Comparison of ENCODE assay signal across 1 cellular context in genomic region chr19:58038688-58039204, GRCh38.
TF ChIP-seq lines count a peak whose summit lies in the region.

No MANE protein-coding gene starts in this region.

TF ChIP-seq in HepG2, 621 proteins besides CTCF, POLR2A, EP300 and RAD21 (continued from another document and continues in another):
- peak; percentile 32; the same call in 1 of the 2 replicates for TF ChIP-seq ZNF280D (CRISPR knock-in tag; IDR thresholded peaks at IDR 0.05)
- TF ChIP-seq ZNF331 (CRISPR knock-in tag; IDR thresholded peaks at IDR 0.05): peak; percentile 8; the same call in 1 of the 2 replicates
- no peak for TF ChIP-seq XRCC5 (optimal IDR thresholded peaks at IDR 0.05; ENCODE audit: low read length)
- peak; percentile 64; the same call in 1 of the 2 replicates for TF ChIP-seq CEBPB (IDR thresholded peaks at IDR 0.05; ENCODE audit: borderline replicate concordance, low read depth, low read length)
- TF ChIP-seq, protein P1, sequence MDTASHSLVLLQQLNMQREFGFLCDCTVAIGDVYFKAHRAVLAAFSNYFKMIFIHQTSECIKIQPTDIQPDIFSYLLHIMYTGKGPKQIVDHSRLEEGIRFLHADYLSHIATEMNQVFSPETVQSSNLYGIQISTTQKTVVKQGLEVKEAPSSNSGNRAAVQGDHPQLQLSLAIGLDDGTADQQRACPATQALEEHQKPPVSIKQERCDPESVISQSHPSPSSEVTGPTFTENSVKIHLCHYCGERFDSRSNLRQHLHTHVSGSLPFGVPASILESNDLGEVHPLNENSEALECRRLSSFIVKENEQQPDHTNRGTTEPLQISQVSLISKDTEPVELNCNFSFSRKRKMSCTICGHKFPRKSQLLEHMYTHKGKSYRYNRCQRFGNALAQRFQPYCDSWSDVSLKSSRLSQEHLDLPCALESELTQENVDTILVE (CRISPR knock-in tag; IDR thresholded peaks at IDR 0.05): 0 out of 2 replicates have a peak, but pooled peaks have one; percentile 20
- TF ChIP-seq LCORL (IDR thresholded peaks at IDR 0.05): no peak
- peak; percentile 47; the same call in 1 of the 2 replicates for TF ChIP-seq LCORL (CRISPR knock-in tag; IDR thresholded peaks at IDR 0.05)
- no peak for TF ChIP-seq JUNB (CRISPR knock-in tag; IDR thresholded peaks at IDR 0.05; ENCODE audit: borderline replicate concordance)
- TF ChIP-seq ZFX (CRISPR knock-in tag; IDR thresholded peaks at IDR 0.05; ENCODE audit: low read depth): peak; percentile 56; the same call in 1 of the 2 replicates
- no peak for TF ChIP-seq ZNF569 (CRISPR knock-in tag; IDR thresholded peaks at IDR 0.05; ENCODE audit: borderline replicate concordance)
- TF ChIP-seq ETV6 (CRISPR knock-in tag; conservative IDR thresholded peaks at IDR 0.05): no peak
- peak; percentile 37; the same call in 1 of the 2 replicates for TF ChIP-seq SAP130 (CRISPR knock-in tag; IDR thresholded peaks at IDR 0.05; ENCODE audit: low read depth)
- peak; percentile 73 for TF ChIP-seq SALL1 (CRISPR knock-in tag; IDR thresholded peaks at IDR 0.05)
- 0 out of 2 replicates have a peak, but pooled peaks have one; percentile 20 for TF ChIP-seq ZNF777 (CRISPR knock-in tag; IDR thresholded peaks at IDR 0.05)
- no peak for TF ChIP-seq KDM3A (CRISPR knock-in tag; IDR thresholded peaks at IDR 0.05; ENCODE audit: low read depth)
- TF ChIP-seq ZNF773 (CRISPR knock-in tag; IDR thresholded peaks at IDR 0.05; ENCODE audit: borderline replicate concordance): no peak
- TF ChIP-seq ZNF780A (CRISPR knock-in tag; IDR thresholded peaks at IDR 0.05): peak; percentile 78; the same call in 1 of the 2 replicates
- TF ChIP-seq, protein P2, sequence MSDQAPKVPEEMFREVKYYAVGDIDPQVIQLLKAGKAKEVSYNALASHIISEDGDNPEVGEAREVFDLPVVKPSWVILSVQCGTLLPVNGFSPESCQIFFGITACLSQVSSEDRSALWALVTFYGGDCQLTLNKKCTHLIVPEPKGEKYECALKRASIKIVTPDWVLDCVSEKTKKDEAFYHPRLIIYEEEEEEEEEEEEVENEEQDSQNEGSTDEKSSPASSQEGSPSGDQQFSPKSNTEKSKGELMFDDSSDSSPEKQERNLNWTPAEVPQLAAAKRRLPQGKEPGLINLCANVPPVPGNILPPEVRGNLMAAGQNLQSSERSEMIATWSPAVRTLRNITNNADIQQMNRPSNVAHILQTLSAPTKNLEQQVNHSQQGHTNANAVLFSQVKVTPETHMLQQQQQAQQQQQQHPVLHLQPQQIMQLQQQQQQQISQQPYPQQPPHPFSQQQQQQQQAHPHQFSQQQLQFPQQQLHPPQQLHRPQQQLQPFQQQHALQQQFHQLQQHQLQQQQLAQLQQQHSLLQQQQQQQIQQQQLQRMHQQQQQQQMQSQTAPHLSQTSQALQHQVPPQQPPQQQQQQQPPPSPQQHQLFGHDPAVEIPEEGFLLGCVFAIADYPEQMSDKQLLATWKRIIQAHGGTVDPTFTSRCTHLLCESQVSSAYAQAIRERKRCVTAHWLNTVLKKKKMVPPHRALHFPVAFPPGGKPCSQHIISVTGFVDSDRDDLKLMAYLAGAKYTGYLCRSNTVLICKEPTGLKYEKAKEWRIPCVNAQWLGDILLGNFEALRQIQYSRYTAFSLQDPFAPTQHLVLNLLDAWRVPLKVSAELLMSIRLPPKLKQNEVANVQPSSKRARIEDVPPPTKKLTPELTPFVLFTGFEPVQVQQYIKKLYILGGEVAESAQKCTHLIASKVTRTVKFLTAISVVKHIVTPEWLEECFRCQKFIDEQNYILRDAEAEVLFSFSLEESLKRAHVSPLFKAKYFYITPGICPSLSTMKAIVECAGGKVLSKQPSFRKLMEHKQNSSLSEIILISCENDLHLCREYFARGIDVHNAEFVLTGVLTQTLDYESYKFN (CRISPR knock-in tag; conservative IDR thresholded peaks at IDR 0.05): peak; percentile 62
- TF ChIP-seq, protein P3, sequence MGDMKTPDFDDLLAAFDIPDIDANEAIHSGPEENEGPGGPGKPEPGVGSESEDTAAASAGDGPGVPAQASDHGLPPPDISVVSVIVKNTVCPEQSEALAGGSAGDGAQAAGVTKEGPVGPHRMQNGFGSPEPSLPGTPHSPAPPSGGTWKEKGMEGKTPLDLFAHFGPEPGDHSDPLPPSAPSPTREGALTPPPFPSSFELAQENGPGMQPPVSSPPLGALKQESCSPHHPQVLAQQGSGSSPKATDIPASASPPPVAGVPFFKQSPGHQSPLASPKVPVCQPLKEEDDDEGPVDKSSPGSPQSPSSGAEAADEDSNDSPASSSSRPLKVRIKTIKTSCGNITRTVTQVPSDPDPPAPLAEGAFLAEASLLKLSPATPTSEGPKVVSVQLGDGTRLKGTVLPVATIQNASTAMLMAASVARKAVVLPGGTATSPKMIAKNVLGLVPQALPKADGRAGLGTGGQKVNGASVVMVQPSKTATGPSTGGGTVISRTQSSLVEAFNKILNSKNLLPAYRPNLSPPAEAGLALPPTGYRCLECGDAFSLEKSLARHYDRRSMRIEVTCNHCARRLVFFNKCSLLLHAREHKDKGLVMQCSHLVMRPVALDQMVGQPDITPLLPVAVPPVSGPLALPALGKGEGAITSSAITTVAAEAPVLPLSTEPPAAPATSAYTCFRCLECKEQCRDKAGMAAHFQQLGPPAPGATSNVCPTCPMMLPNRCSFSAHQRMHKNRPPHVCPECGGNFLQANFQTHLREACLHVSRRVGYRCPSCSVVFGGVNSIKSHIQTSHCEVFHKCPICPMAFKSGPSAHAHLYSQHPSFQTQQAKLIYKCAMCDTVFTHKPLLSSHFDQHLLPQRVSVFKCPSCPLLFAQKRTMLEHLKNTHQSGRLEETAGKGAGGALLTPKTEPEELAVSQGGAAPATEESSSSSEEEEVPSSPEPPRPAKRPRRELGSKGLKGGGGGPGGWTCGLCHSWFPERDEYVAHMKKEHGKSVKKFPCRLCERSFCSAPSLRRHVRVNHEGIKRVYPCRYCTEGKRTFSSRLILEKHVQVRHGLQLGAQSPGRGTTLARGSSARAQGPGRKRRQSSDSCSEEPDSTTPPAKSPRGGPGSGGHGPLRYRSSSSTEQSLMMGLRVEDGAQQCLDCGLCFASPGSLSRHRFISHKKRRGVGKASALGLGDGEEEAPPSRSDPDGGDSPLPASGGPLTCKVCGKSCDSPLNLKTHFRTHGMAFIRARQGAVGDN (CRISPR knock-in tag; IDR thresholded peaks at IDR 0.05): peak; percentile 64
- TF ChIP-seq POGK (CRISPR knock-in tag; conservative IDR thresholded peaks at IDR 0.05): 0 out of 2 replicates have a peak, but pooled peaks have one; percentile 36
- 0 out of 2 replicates have a peak, but pooled peaks have one; percentile 35 for TF ChIP-seq ZSCAN21 (CRISPR knock-in tag; IDR thresholded peaks at IDR 0.05; ENCODE audit: borderline replicate concordance)
- peak; percentile 21; the same call in 1 of the 2 replicates for TF ChIP-seq HOXA3 (CRISPR knock-in tag; IDR thresholded peaks at IDR 0.05)
- TF ChIP-seq YEATS2 (CRISPR knock-in tag; IDR thresholded peaks at IDR 0.05; ENCODE audit: borderline replicate concordance): 0 out of 2 replicates have a peak, but pooled peaks have one; percentile 23
- TF ChIP-seq ZNF256 (CRISPR knock-in tag; conservative IDR thresholded peaks at IDR 0.05): 0 out of 2 replicates have a peak, but pooled peaks have one; percentile 44
- no peak for TF ChIP-seq SNAI1 (CRISPR knock-in tag; IDR thresholded peaks at IDR 0.05; ENCODE audit: borderline replicate concordance)
- peak; percentile 60; the same call in 1 of the 2 replicates for TF ChIP-seq ZNF350 (CRISPR knock-in tag; IDR thresholded peaks at IDR 0.05; ENCODE audit: borderline replicate concordance, low read depth)
- TF ChIP-seq EED (CRISPR knock-in tag; IDR thresholded peaks at IDR 0.05): 0 out of 2 replicates have a peak, but pooled peaks have one; percentile 24
- no peak for TF ChIP-seq KAT8 (CRISPR knock-in tag; IDR thresholded peaks at IDR 0.05)
- no peak for TF ChIP-seq GABPA (IDR thresholded peaks at IDR 0.05; ENCODE audit: low read depth, low read length)
- TF ChIP-seq GABPA (CRISPR knock-in tag; IDR thresholded peaks at IDR 0.05; ENCODE audit: low read depth): peak; percentile 66
- TF ChIP-seq, protein P4, sequence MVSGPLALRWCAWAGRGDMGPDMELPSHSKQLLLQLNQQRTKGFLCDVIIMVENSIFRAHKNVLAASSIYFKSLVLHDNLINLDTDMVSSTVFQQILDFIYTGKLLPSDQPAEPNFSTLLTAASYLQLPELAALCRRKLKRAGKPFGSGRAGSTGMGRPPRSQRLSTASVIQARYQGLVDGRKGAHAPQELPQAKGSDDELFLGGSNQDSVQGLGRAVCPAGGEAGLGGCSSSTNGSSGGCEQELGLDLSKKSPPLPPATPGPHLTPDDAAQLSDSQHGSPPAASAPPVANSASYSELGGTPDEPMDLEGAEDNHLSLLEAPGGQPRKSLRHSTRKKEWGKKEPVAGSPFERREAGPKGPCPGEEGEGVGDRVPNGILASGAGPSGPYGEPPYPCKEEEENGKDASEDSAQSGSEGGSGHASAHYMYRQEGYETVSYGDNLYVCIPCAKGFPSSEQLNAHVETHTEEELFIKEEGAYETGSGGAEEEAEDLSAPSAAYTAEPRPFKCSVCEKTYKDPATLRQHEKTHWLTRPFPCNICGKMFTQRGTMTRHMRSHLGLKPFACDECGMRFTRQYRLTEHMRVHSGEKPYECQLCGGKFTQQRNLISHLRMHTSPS (CRISPR knock-in tag; IDR thresholded peaks at IDR 0.05; ENCODE audit: low read depth): peak; percentile 43; the same call in 1 of the 2 replicates
- peak; percentile 91 for TF ChIP-seq CEBPG (CRISPR knock-in tag; IDR thresholded peaks at IDR 0.05)
- TF ChIP-seq, protein P5, sequence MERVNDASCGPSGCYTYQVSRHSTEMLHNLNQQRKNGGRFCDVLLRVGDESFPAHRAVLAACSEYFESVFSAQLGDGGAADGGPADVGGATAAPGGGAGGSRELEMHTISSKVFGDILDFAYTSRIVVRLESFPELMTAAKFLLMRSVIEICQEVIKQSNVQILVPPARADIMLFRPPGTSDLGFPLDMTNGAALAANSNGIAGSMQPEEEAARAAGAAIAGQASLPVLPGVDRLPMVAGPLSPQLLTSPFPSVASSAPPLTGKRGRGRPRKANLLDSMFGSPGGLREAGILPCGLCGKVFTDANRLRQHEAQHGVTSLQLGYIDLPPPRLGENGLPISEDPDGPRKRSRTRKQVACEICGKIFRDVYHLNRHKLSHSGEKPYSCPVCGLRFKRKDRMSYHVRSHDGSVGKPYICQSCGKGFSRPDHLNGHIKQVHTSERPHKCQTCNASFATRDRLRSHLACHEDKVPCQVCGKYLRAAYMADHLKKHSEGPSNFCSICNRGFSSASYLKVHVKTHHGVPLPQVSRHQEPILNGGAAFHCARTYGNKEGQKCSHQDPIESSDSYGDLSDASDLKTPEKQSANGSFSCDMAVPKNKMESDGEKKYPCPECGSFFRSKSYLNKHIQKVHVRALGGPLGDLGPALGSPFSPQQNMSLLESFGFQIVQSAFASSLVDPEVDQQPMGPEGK (CRISPR knock-in tag; IDR thresholded peaks at IDR 0.05): peak; percentile 69; the same call in 1 of the 2 replicates
- TF ChIP-seq PLSCR1 (CRISPR knock-in tag; IDR thresholded peaks at IDR 0.05; ENCODE audit: borderline replicate concordance): no peak
- peak; percentile 35; the same call in 1 of the 2 replicates for TF ChIP-seq ZMYM4 (CRISPR knock-in tag; IDR thresholded peaks at IDR 0.05)
- TF ChIP-seq PRPF4 (IDR thresholded peaks at IDR 0.05; ENCODE audit: low read depth, low read length, poor library complexity, severe bottlenecking): no peak
- peak; percentile 21; the same call in 1 of the 2 replicates for TF ChIP-seq ZNF792 (CRISPR knock-in tag; IDR thresholded peaks at IDR 0.05)
- TF ChIP-seq HNF4G (IDR thresholded peaks at IDR 0.05; ENCODE audit: borderline replicate concordance, low read depth, low read length): 0 out of 2 replicates have a peak, but pooled peaks have one; percentile 17
- no peak for TF ChIP-seq HNF4G (CRISPR knock-in tag; IDR thresholded peaks at IDR 0.05; ENCODE audit: borderline replicate concordance, low read depth)
